Comparison of ENCODE assay signal across 1 cellular context in genomic region chr7:143199040-143199439, GRCh38.
TF ChIP-seq lines count a peak whose summit lies in the region.

No MANE protein-coding gene starts in this region.

TF ChIP-seq in GM12878, 131 proteins besides CTCF, POLR2A, EP300 and RAD21 (continued from another document):
- TF ChIP-seq POLR2AphosphoS5 (IDR thresholded peaks at IDR 0.05; ENCODE audit: low read length) (no peak), TCF12 (IDR thresholded peaks at IDR 0.05; ENCODE audit: low read depth, low read length) (peak; percentile 22; the same call in 1 of the 2 replicates), RELB (IDR thresholded peaks at IDR 0.05; ENCODE audit: low read depth) (0 out of 2 replicates have a peak, but pooled peaks have one; percentile 46), ATF7 (IDR thresholded peaks at IDR 0.05; ENCODE audit: low read depth) (peak; percentile 47), MEF2B (IDR thresholded peaks at IDR 0.05; ENCODE audit: partially characterized antibody, poor library complexity, severe bottlenecking) (peak; percentile 46)
